In the genomic region with DNA sequence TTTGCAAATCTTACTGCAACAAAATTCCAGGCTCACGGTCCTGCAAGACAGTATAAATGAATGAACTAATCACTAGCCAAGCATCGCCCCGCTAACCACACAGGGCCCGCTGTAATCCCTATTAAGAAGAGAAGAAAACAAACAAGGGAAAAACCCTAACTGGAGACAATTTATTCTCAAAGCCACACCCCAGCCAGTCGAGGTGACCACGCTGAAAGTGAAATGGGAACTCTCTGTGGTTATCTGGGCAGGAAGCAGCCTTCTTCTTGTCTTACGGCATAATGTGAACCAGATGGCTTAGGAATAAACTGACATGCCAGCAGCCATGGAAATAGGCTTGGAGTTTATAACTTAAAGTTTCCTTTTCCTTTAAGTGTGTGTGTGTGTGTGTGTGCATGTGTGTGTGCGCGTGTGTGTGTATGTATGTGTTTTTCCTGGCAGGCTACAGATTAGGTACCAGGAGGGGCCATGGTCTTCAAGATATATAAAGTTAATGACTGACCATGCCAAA, we compare ENCODE assay signal across 9 cellular contexts.
DNase-seq lines count a peak whose midpoint lies in the region; ATAC-seq and TF ChIP-seq lines count a peak whose summit lies in the region.
"Had no signal": no experiment of that assay in that cellular context is flagged by ENCODE, and none has a peak within 500 bp of the region (broad histone marks: within the 10 kb centered on the region; RNA-seq: fewer than 3 reads in every experiment).

No MANE protein-coding gene starts in this region.

- CTCF ChIA-PET in Caco-2 (lab: Charles Lee), result no interaction called here

- H3K79me2 ChIP-seq in GM23338 (replicated peaks; ENCODE audit: insufficient read depth), result peaks cover 10% of the 10 kb centered on the region

- peaks cover 30% of the 10 kb centered on the region; the same call in 1 of the 2 replicates for H3K36me3 ChIP-seq in GM23338 (ENCODE audit: insufficient read depth)
- no peaks in the 10 kb centered on the region for H3K36me3 ChIP-seq in body of pancreas (replicated peaks in 1 of 2; ENCODE audit: insufficient read depth in 1 of 2, low read depth in 2 of 2)
- H3K36me3 ChIP-seq in Caco-2 (ENCODE audit: control insufficient read depth, insufficient read depth, low read length), result peaks cover 1% of the 10 kb centered on the region; the same call in 1 of the 2 replicates
- no peaks in the 10 kb centered on the region for H3K36me3 ChIP-seq in ovary

- H3K27me3 Mint-ChIP-seq in GM23338 (ENCODE audit: insufficient read depth, low read depth, poor library complexity) (no peaks in the 10 kb centered on the region), nephron (ENCODE audit: low read depth) (no peaks in the 10 kb centered on the region), Caco-2 (ENCODE audit: insufficient read depth, unreplicated experiment) (no peaks in the 10 kb centered on the region)
- H3K27me3 Mint-ChIP-seq: naive thymus-derived CD8-positive, alpha-beta T cell had no signal

- no peak overlapping the region for H2AFZ ChIP-seq in GM23338

- POLR2A ChIA-PET in Caco-2 (lab: Charles Lee), result no interaction called here

- in situ Hi-C loops in KBM-7 (cut with MboI; ENCODE audit: low pct_unique_long_range_greater_than_20kb, low sequenced_read_pairs), result no loop called here

- TF ChIP-seq POLR2A in body of pancreas (IDR thresholded peaks at IDR 0.05) (no peak), ovary (IDR thresholded peaks at IDR 0.05) (no peak)

- H3K9me3 Mint-ChIP-seq in GM23338 (no peaks in the 10 kb centered on the region), nephron (no peaks in the 10 kb centered on the region), Caco-2 (ENCODE audit: unreplicated experiment) (no peaks in the 10 kb centered on the region)
- H3K9me3 Mint-ChIP-seq: naive thymus-derived CD8-positive, alpha-beta T cell had no signal

- H3K4me1 ChIP-seq in GM23338 (ENCODE audit: insufficient read depth) (peaks cover 50% of the 10 kb centered on the region), body of pancreas (peaks cover 14% of the 10 kb centered on the region), Caco-2 (no peaks in the 10 kb centered on the region), ovary (ENCODE audit: insufficient read depth) (peaks cover 1% of the 10 kb centered on the region)

- TF ChIP-seq CTCF in GM23338 (conservative IDR thresholded peaks at IDR 0.05; ENCODE audit: low read depth in 2 of 2), result no peak
- TF ChIP-seq CTCF in body of pancreas (IDR thresholded peaks at IDR 0.05), result no peak
- TF ChIP-seq CTCF in nephron (IDR thresholded peaks at IDR 0.05; ENCODE audit: unreplicated experiment in 3 of 3), result no peak
- TF ChIP-seq CTCF in Caco-2 (IDR thresholded peaks at IDR 0.05; ENCODE audit: insufficient read depth in 1 of 2, low read depth in 1 of 2, low read length in 1 of 2, severe bottlenecking in 1 of 2, unreplicated experiment in 1 of 2), result no peak
- no peak for TF ChIP-seq CTCF in ovary (IDR thresholded peaks at IDR 0.05)

- TF ChIP-seq EP300 in ovary (IDR thresholded peaks at IDR 0.05), result no peak

- BruUV-seq in Caco-2 (replicated peaks; lab: Mats Ljungman, UMichigan), result no TSS peak

- no peak for DNase-seq in GM23338 (ENCODE audit: low spot score)
- peak; percentile 82 for DNase-seq in KBM-7
- DNase-seq in body of pancreas, result peak in 1 of 4 donors; percentile 21
- DNase-seq in Caco-2, result no peak
- DNase-seq in iPS-NIHi7 (ENCODE audit: extremely low spot score), result no peak
- DNase-seq in ovary, result no peak

- no peak overlapping the region for H3K4me2 ChIP-seq in GM23338

- H3K4me3 Mint-ChIP-seq in GM23338 (no peak overlapping the region), nephron (peak overlapping the region in 2 of 3 experiments; percentile 1 to 30), Caco-2 (ENCODE audit: unreplicated experiment) (no peak overlapping the region)
- H3K4me3 Mint-ChIP-seq: naive thymus-derived CD8-positive, alpha-beta T cell had no signal

- WGBS in body of pancreas, 2 donors, result 51 to 52% methylated on average over 9 of the region's 9 CpGs
- WGBS in ovary, 3 donors, result 17 to 21% (median 18%) methylated on average over 9 of the region's 9 CpGs

- intact Hi-C loops in body of pancreas (cut with DNase I), result no loop called here
- intact Hi-C loops in Caco-2 (cut with micrococcal nuclease; ENCODE audit: unreplicated experiment), result no loop called here
- intact Hi-C loops in ovary (cut with DNase I), result loop anchor here in 1 of 4 donors (2.0 kb wide), 1 partner anchor 60 kb away; no protein-coding TSS in a partner anchor

- H3K4me3 ChIP-seq in GM23338 (no peak overlapping the region), body of pancreas (no peak overlapping the region), Caco-2 (ENCODE audit: low read depth, low read length) (no peak overlapping the region), ovary (no peak overlapping the region)

- H4K20me1 ChIP-seq in GM23338 (replicated peaks; ENCODE audit: insufficient read depth), result no peaks in the 10 kb centered on the region; the same call in 1 of the 2 replicates

- H3K27ac Mint-ChIP-seq in GM23338 (no peak overlapping the region), nephron (peak overlapping the region; percentile 87 to 93 (median 92)), Caco-2 (ENCODE audit: unreplicated experiment) (no peak overlapping the region)

- peak overlapping the region; percentile 78 for H3K27ac ChIP-seq in GM23338 (ENCODE audit: low read depth)
- H3K27ac ChIP-seq in body of pancreas, result no peak overlapping the region
- H3K27ac ChIP-seq in ovary, result no peak overlapping the region

- peaks cover 56% of the 10 kb centered on the region for H3K4me1 Mint-ChIP-seq in GM23338
- H3K4me1 Mint-ChIP-seq in nephron, result peaks cover 59% of the 10 kb centered on the region
- no peaks in the 10 kb centered on the region for H3K4me1 Mint-ChIP-seq in Caco-2 (ENCODE audit: low read depth, unreplicated experiment)

- H3K9me3 ChIP-seq in body of pancreas (no peaks in the 10 kb centered on the region), Caco-2 (no peaks in the 10 kb centered on the region), ovary (no peaks in the 10 kb centered on the region)

- peak; percentile 99 for ATAC-seq in GM18498 (IDR thresholded peaks at IDR 0.05; ENCODE audit: unreplicated experiment)
- no peak for ATAC-seq in GM23338
- ATAC-seq in body of pancreas, result peak; percentile 15
- ATAC-seq: naive thymus-derived CD8-positive, alpha-beta T cell had no signal

- H3K9me2 ChIP-seq in GM23338 (ENCODE audit: insufficient read depth), result no peaks in the 10 kb centered on the region

- H3K36me3 Mint-ChIP-seq in GM23338 (ENCODE audit: low read depth) (peaks cover 32% of the 10 kb centered on the region), nephron (ENCODE audit: low read depth) (peaks cover 47% of the 10 kb centered on the region), Caco-2 (ENCODE audit: insufficient read depth, unreplicated experiment) (peaks cover 3% of the 10 kb centered on the region)

- H3K27me3 ChIP-seq in GM23338 (ENCODE audit: insufficient read depth) (no peaks in the 10 kb centered on the region), body of pancreas (no peaks in the 10 kb centered on the region), Caco-2 (replicated peaks; ENCODE audit: control insufficient read depth, insufficient read depth, low read length) (no peaks in the 10 kb centered on the region), ovary (no peaks in the 10 kb centered on the region)

- peaks cover 7% of the 10 kb centered on the region; the same call in 1 of the 2 replicates for H3F3A ChIP-seq in GM23338 (replicated peaks; ENCODE audit: low read depth)

TF ChIP-seq in GM23338, 12 proteins besides CTCF, POLR2A, EP300 and RAD21:
- TF ChIP-seq EZH2phosphoT487 (IDR thresholded peaks at IDR 0.05; ENCODE audit: unreplicated experiment) (no peak), POLR2AphosphoS5 (IDR thresholded peaks at IDR 0.05; ENCODE audit: low read depth) (0 out of 2 replicates have a peak, but pooled peaks have one; percentile 15)

Comparison
In these comparisons a context has a peak if more than half of its experiments do, and no peak if none do; other contexts are left out.
1. H3K27ac Mint-ChIP-seq: peak in nephron (3 of 3); none in GM23338 (single experiment) and Caco-2 (single experiment).
2. H3K4me3 Mint-ChIP-seq: peak in nephron (2 of 3); none in GM23338 (single experiment) and Caco-2 (single experiment).